ENCODE assay signal across 9 cellular contexts in the genomic region with DNA sequence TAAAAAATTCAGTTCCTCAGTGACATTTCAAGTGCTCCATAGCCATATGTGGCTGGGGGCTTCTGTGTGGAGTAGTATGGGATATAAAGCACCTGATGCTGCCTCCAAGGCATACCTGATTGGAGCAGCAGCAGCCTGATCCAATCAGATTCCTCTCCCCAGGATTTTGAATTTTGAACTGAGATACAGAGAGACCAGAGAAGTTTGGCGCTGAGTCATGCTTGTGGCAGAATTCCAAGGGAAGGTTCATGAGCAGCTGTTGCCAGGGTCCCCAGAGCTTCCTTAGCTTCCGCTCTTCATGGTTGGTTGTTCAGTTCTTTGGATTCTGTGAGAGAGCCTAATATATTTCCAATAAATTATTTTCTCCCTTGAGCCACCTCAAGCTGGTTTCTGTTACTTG. TPM values are rescaled to one million over a fixed set of nuclear protein-coding genes. Genes with fewer than 3 reads are reported as not detected.
DNase-seq lines count a peak whose midpoint lies in the region; ATAC-seq, FAIRE-seq and TF ChIP-seq lines count a peak whose summit lies in the region.
"Had no signal": no experiment of that assay in that cellular context is flagged by ENCODE, and none has a peak within 500 bp of the region (broad histone marks: within the 10 kb centered on the region; RNA-seq: fewer than 3 reads in every experiment).

No MANE protein-coding gene starts in this region.

- H3K27me3 ChIP-seq in H7 (ENCODE audit: control insufficient read depth, insufficient read depth, low read length) (no peaks in the 10 kb centered on the region), foreskin keratinocyte (no peaks in the 10 kb centered on the region)

- no peaks in the 10 kb centered on the region for H3K4me1 ChIP-seq in foreskin keratinocyte

- no peak for FAIRE-seq in RCC 7860 (lab: Jason Lieb, UNC)

- H3K9me3 Mint-ChIP-seq in mesothelial cell of epicardium, result no peaks in the 10 kb centered on the region

- no peak overlapping the region for H3K27ac ChIP-seq in foreskin keratinocyte

- no peak overlapping the region for H3K4me3 Mint-ChIP-seq in mesothelial cell of epicardium
- H3K4me3 Mint-ChIP-seq: nephron progenitor cell, T-helper 17 cell had no signal

- H3K27me3 Mint-ChIP-seq in mesothelial cell of epicardium (ENCODE audit: low read depth), result no peaks in the 10 kb centered on the region

- no peaks in the 10 kb centered on the region for H3K36me3 ChIP-seq in H7 (replicated peaks; ENCODE audit: control insufficient read depth, insufficient read depth, low read length)

- TF ChIP-seq CTCF in foreskin keratinocyte (conservative IDR thresholded peaks at IDR 0.05) (no peak), mesothelial cell of epicardium (IDR thresholded peaks at IDR 0.05; ENCODE audit: unreplicated experiment) (no peak)

- H3K27ac Mint-ChIP-seq in mesothelial cell of epicardium, result no peak overlapping the region
- H3K27ac Mint-ChIP-seq: nephron progenitor cell, T-helper 17 cell had no signal

- ATAC-seq in foreskin keratinocyte, result peak; percentile 23
- ATAC-seq in HG02852 (IDR thresholded peaks at IDR 0.05; ENCODE audit: unreplicated experiment), result no peak
- ATAC-seq: T-helper 17 cell had no signal

- H3K4me1 Mint-ChIP-seq in mesothelial cell of epicardium, result peaks cover 4% of the 10 kb centered on the region
- H3K4me1 Mint-ChIP-seq: nephron progenitor cell had no signal

- peak; percentile 31 for DNase-seq in H7
- peak; percentile 54 for DNase-seq in RCC 7860 (ENCODE audit: low spot score)
- peak; percentile 29 to 57 for DNase-seq in foreskin keratinocyte
- DNase-seq in renal cortical epithelial cell (ENCODE audit: low read depth), result peak; percentile 69
- DNase-seq in mesothelial cell of epicardium (ENCODE audit: low spot score in 2 of 2, unreplicated experiment in 2 of 2), result no peak
- DNase-seq in activated gamma-delta T cell (lab: John Stamatoyannopoulos, UW), result no peak
- DNase-seq: nephron progenitor cell, T-helper 17 cell had no signal

- H3K4me3 ChIP-seq in H7 (ENCODE audit: insufficient read depth, low read depth, low read length), result no peak overlapping the region

- no peaks in the 10 kb centered on the region for H3K36me3 Mint-ChIP-seq in mesothelial cell of epicardium

RNA-seq across cellular contexts. Expression of a gene that starts 29.0 kb away (rescaled TPM):
- 4.5 and 6.9 TPM in 2 replicates for total RNA-seq in H7 (2014; rRNA removed; shearing (Covaris generic))
- 26.9 and 27.8 TPM in 2 replicates for total RNA-seq in foreskin keratinocyte
- 27.6 and 33.0 TPM in 2 replicates for polyA plus RNA-seq in foreskin keratinocyte
- total RNA-seq in renal cortical epithelial cell, result 24.3 and 47.3 TPM in 2 replicates
- total RNA-seq in mesothelial cell of epicardium, result 30.3 to 35.1 TPM (median 32.2 TPM) in 3 replicates

Comparison
In these comparisons a context has a peak if more than half of its experiments do, and no peak if none do; other contexts are left out.
1. DNase-seq: peak in H7 (single experiment), RCC 7860 (single experiment), foreskin keratinocyte (2 of 2) and renal cortical epithelial cell (single experiment); none in mesothelial cell of epicardium (0 of 2) and activated gamma-delta T cell (single experiment).